In the genomic region with DNA sequence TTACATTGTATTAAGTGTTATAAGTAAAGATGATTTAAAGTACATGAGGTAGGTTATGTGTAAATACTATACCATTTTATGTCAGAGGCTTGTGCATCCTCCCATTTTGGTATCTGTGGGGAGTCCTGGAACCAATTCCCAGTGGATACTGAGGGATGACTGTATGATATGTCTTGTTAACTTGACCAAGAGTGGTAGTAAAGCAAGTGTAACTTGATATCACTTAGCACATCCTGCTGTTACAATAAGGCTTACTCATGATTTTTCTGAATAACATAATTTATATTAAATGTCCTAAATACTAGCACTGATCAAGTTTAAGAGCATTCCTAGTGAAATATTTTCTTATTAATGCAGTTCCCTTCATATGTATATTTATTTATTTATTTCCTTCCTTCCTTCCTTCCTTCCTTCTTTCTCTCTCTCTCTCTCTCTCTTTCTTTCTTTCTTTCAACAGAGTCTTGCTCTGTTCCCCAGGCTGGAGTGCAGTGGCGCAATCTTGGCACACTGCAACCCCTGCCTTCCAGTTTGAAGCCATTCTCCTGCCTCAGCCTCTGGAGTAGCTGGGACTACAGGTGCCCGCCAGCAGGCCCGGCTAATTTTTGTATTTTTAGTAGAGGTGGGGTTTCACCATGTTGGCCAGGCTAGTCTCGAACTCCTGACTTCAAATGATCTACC, we compare ENCODE assay signal across 18 cellular contexts. TPM values are rescaled to one million over a fixed set of nuclear protein-coding genes. Genes with fewer than 3 reads are reported as not detected.
A peak's percentile ranks its signal among the peaks of the same experiment; 100 is the strongest.
DNase-seq lines count a peak whose midpoint lies in the region; ATAC-seq and TF ChIP-seq lines count a peak whose summit lies in the region.
"Had no signal": no experiment of that assay in that cellular context is flagged by ENCODE, and none has a peak within 500 bp of the region (broad histone marks: within the 10 kb centered on the region; RNA-seq: fewer than 3 reads in every experiment).

No MANE protein-coding gene starts in this region.

- POLR2A ChIA-PET in activated CD4-positive, alpha-beta memory T cell treated with anti-CD3 and anti-CD28 coated beads for 36 hours (lab: Charles Lee): no interaction called here

- ATAC-seq in activated naive CD8-positive, alpha-beta T cell treated with anti-CD3 and anti-CD28 coated beads, Interleukin-2, amount 50 U/mL, for 24 hours: no peak
- ATAC-seq: right cardiac atrium; stimulated activated memory B cell treated with anti-CD40 and anti-IgM and Interleukin-4, amounts not matched to agents 10 μg/mL and 1 μg/mL and 100 μg/mL, for 72 hours had no signal

- H3K4me1 ChIP-seq in KMS-11 (ENCODE audit: low read depth, poor library complexity, severe bottlenecking): peaks cover 61% of the 10 kb centered on the region
- H3K4me1 ChIP-seq: BLaER1 had no signal

- H3K27me3 Mint-ChIP-seq in activated naive CD8-positive, alpha-beta T cell treated with anti-CD3 and anti-CD28 coated beads, Interleukin-2, amount 50 U/mL, for 24 hours: no peaks in the 10 kb centered on the region
- no peaks in the 10 kb centered on the region for H3K27me3 Mint-ChIP-seq in activated CD4-positive, alpha-beta memory T cell treated with anti-CD3 and anti-CD28 coated beads for 36 hours
- H3K27me3 Mint-ChIP-seq: activated B cell treated with CpG ODN at 0.5 μM for 24 hours; stimulated activated memory B cell treated with anti-CD40 and anti-IgM and Interleukin-4, amounts not matched to agents 10 μg/mL and 1 μg/mL and 100 μg/mL, for 72 hours had no signal

- no peak overlapping the region for H2AFZ ChIP-seq in KMS-11 (ENCODE audit: low read depth)

- no peak overlapping the region for H3K4me3 Mint-ChIP-seq in activated naive CD8-positive, alpha-beta T cell treated with anti-CD3 and anti-CD28 coated beads, Interleukin-2, amount 50 U/mL, for 24 hours
- H3K4me3 Mint-ChIP-seq in activated CD4-positive, alpha-beta memory T cell treated with anti-CD3 and anti-CD28 coated beads for 36 hours: no peak overlapping the region
- H3K4me3 Mint-ChIP-seq: activated B cell treated with CpG ODN at 0.5 μM for 24 hours; nephron; stimulated activated memory B cell treated with anti-CD40 and anti-IgM and Interleukin-4, amounts not matched to agents 10 μg/mL and 1 μg/mL and 100 μg/mL, for 72 hours had no signal

- DNase-seq in EH (ENCODE audit: low read depth) (peak; percentile 61), iris pigment epithelial cell (ENCODE audit: low read depth) (peak; percentile 69), HT-29 (ENCODE audit: low spot score) (no peak), NOMO-1 treated with DMSO at 0.1 percent for 48 hours (lab: John Stamatoyannopoulos, UW; ENCODE audit: unreplicated experiment) (no peak)
- DNase-seq in activated naive CD8-positive, alpha-beta T cell treated with anti-CD3 and anti-CD28 coated beads, Interleukin-2, amount 50 U/mL, for 24 hours: no peak
- DNase-seq in activated CD4-positive, alpha-beta memory T cell treated with anti-CD3 and anti-CD28 coated beads for 36 hours: no peak
- DNase-seq in activated effector memory CD4-positive, alpha-beta T cell treated with Interleukin-2 at 50 U/mL for 16 hours: no peak
- DNase-seq: activated B cell treated with CpG ODN at 0.5 μM for 24 hours; GOT3; hypothalamus; NCI-H2107; stimulated activated CD4-positive, alpha-beta T cell treated with anti-CD3 and anti-CD28 coated beads, Interleukin-4, amount 100 ng/mL, for 4 hours had no signal

- no peak overlapping the region for H3K9ac ChIP-seq in KMS-11
- H3K9ac ChIP-seq: BLaER1 had no signal

- no peaks in the 10 kb centered on the region for H3K9me3 Mint-ChIP-seq in activated naive CD8-positive, alpha-beta T cell treated with anti-CD3 and anti-CD28 coated beads, Interleukin-2, amount 50 U/mL, for 24 hours
- no peaks in the 10 kb centered on the region for H3K9me3 Mint-ChIP-seq in activated CD4-positive, alpha-beta memory T cell treated with anti-CD3 and anti-CD28 coated beads for 36 hours
- H3K9me3 Mint-ChIP-seq: activated B cell treated with CpG ODN at 0.5 μM for 24 hours; nephron; stimulated activated memory B cell treated with anti-CD40 and anti-IgM and Interleukin-4, amounts not matched to agents 10 μg/mL and 1 μg/mL and 100 μg/mL, for 72 hours had no signal

- H4K20me1 ChIP-seq in KMS-11 (ENCODE audit: insufficient read depth): peaks cover 9% of the 10 kb centered on the region; the same call in 1 of the 2 replicates

- no peak overlapping the region for H3K27ac ChIP-seq in KMS-11
- H3K27ac ChIP-seq: BLaER1, HL-60 had no signal

- peaks cover 97% of the 10 kb centered on the region for H3K79me2 ChIP-seq in KMS-11 (ENCODE audit: insufficient read depth, low read depth)

- H3K27me3 ChIP-seq in KMS-11 (ENCODE audit: insufficient read depth, low read depth): no peaks in the 10 kb centered on the region
- H3K27me3 ChIP-seq: BLaER1 had no signal

- CTCF ChIA-PET in activated CD4-positive, alpha-beta memory T cell treated with anti-CD3 and anti-CD28 coated beads for 36 hours (lab: Charles Lee): interaction anchor here (0.8 to 1.1 kb wide), 2 partner anchors 104 to 147 kb away, joined by 3 read pairs; a partner anchor contains a TSS

- no peak overlapping the region for H3K4me3 ChIP-seq in KMS-11 (IDR thresholded peaks at IDR 0.05; ENCODE audit: insufficient read depth, low read depth, low read length)
- H3K4me3 ChIP-seq: BLaER1 had no signal

- intact Hi-C loops in activated CD4-positive, alpha-beta memory T cell treated with anti-CD3 and anti-CD28 coated beads for 36 hours (cut with micrococcal nuclease): no loop called here

- no peaks in the 10 kb centered on the region for H3K36me3 ChIP-seq in KMS-11 (ENCODE audit: insufficient read depth)
- H3K36me3 ChIP-seq: BLaER1 had no signal

- H3K27ac Mint-ChIP-seq in activated naive CD8-positive, alpha-beta T cell treated with anti-CD3 and anti-CD28 coated beads, Interleukin-2, amount 50 U/mL, for 24 hours: peak overlapping the region; percentile 65
- no peak overlapping the region for H3K27ac Mint-ChIP-seq in activated CD4-positive, alpha-beta memory T cell treated with anti-CD3 and anti-CD28 coated beads for 36 hours
- H3K27ac Mint-ChIP-seq: activated B cell treated with CpG ODN at 0.5 μM for 24 hours; stimulated activated memory B cell treated with anti-CD40 and anti-IgM and Interleukin-4, amounts not matched to agents 10 μg/mL and 1 μg/mL and 100 μg/mL, for 72 hours had no signal

- 0 out of 2 replicates have a peak overlapping the region, but pooled peaks have one; percentile 18 for H3K4me2 ChIP-seq in KMS-11
- H3K4me2 ChIP-seq: BLaER1 had no signal

- H3K36me3 Mint-ChIP-seq in activated naive CD8-positive, alpha-beta T cell treated with anti-CD3 and anti-CD28 coated beads, Interleukin-2, amount 50 U/mL, for 24 hours (ENCODE audit: low read depth): peaks cover 65% of the 10 kb centered on the region
- H3K36me3 Mint-ChIP-seq in activated CD4-positive, alpha-beta memory T cell treated with anti-CD3 and anti-CD28 coated beads for 36 hours: peaks cover 30% of the 10 kb centered on the region

- H3K4me1 Mint-ChIP-seq in activated naive CD8-positive, alpha-beta T cell treated with anti-CD3 and anti-CD28 coated beads, Interleukin-2, amount 50 U/mL, for 24 hours: peaks cover 89% of the 10 kb centered on the region
- peaks cover 82% of the 10 kb centered on the region for H3K4me1 Mint-ChIP-seq in activated CD4-positive, alpha-beta memory T cell treated with anti-CD3 and anti-CD28 coated beads for 36 hours (ENCODE audit: low read depth)

- no peak for TF ChIP-seq CTCF in KMS-11 (conservative IDR thresholded peaks at IDR 0.05; ENCODE audit: low read depth, low read length)

RNA-seq across cellular contexts. Expression of a gene that starts 7.5 kb away (rescaled TPM):
- 10 to 100 TPM; 74.6 to 76.4 TPM for total RNA-seq in activated CD4-positive, alpha-beta memory T cell treated with anti-CD3 and anti-CD28 coated beads for 36 hours
- total RNA-seq in HT-29 (2014; rRNA removed; shearing (Covaris generic)): 23.4 and 26.8 TPM in 2 replicates

Comparison
In these comparisons a context has a peak if more than half of its experiments do, and no peak if none do; other contexts are left out.
1. DNase-seq: peak in EH (single experiment) and iris pigment epithelial cell (single experiment); none in activated naive CD8-positive, alpha-beta T cell treated with anti-CD3 and anti-CD28 coated beads, Interleukin-2, amount 50 U/mL, for 24 hours (single experiment), activated CD4-positive, alpha-beta memory T cell treated with anti-CD3 and anti-CD28 coated beads for 36 hours (single experiment), HT-29 (single experiment), activated effector memory CD4-positive, alpha-beta T cell treated with Interleukin-2 at 50 U/mL for 16 hours (single experiment) and NOMO-1 treated with DMSO at 0.1 percent for 48 hours (single experiment).